ENCODE assay signal across 1 cellular context in genomic region chr17:31307640-31308039, GRCh38.
TF ChIP-seq lines count a peak whose summit lies in the region.

No MANE protein-coding gene starts in this region.

TF ChIP-seq in IMR-90, 13 proteins besides CTCF, POLR2A, EP300 and RAD21:
- TF ChIP-seq BHLHE40 (IDR thresholded peaks at IDR 0.05; ENCODE audit: low read depth, low read length) = no peak
- no peak for TF ChIP-seq NFE2L2 (IDR thresholded peaks at IDR 0.05; ENCODE audit: low read depth, low read length)
- TF ChIP-seq MXI1 (IDR thresholded peaks at IDR 0.05; ENCODE audit: borderline replicate concordance, low read depth, low read length) = no peak
- no peak for TF ChIP-seq CEBPB (IDR thresholded peaks at IDR 0.05; ENCODE audit: low read depth, low read length)
- TF ChIP-seq RCOR1 (IDR thresholded peaks at IDR 0.05; ENCODE audit: insufficient replicate concordance, low read length) = no peak
- TF ChIP-seq FOS (IDR thresholded peaks at IDR 0.05; ENCODE audit: low read depth, low read length) = no peak
- no peak for TF ChIP-seq MAFK (IDR thresholded peaks at IDR 0.05; ENCODE audit: low read depth, low read length)
- TF ChIP-seq USF2 (IDR thresholded peaks at IDR 0.05; ENCODE audit: low read depth, low read length) = no peak
- TF ChIP-seq SMC3 (IDR thresholded peaks at IDR 0.05; ENCODE audit: low read depth, low read length) = no peak
- no peak for TF ChIP-seq RFX5 (IDR thresholded peaks at IDR 0.05; ENCODE audit: low read depth, low read length)
TF ChIP-seq in IMR-90: peak in this region for 0.
